ENCODE assay signal across 3 cellular contexts in the genomic region with DNA sequence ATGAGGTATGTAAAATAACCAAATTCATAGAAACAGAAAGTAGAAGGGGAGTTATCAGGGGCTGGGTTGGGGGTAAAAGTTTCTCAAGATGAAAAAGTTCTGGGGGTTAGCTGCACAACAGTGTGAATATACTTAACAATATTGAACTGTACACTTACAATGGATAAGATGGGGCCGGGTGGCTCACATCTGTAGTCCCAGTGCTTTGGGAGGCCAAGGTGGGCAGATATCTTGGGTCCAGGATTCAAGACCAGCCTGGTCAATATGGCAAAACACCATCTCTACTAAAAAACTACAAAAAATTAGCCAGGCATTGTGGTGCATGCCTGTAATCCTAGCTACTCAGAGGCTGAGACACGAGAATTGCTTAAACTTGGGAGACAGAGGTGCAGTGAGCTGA.
"Had no signal": no experiment of that assay in that cellular context is flagged by ENCODE, and none has a peak within 500 bp of the region (broad histone marks: within the 10 kb centered on the region; RNA-seq: fewer than 3 reads in every experiment).

No MANE protein-coding gene starts in this region.

- ATAC-seq: GM12878 had no signal

- DNase-seq: GDM1, GF-D8 had no signal
